ENCODE assay signal across 1 cellular context in the genomic region with DNA sequence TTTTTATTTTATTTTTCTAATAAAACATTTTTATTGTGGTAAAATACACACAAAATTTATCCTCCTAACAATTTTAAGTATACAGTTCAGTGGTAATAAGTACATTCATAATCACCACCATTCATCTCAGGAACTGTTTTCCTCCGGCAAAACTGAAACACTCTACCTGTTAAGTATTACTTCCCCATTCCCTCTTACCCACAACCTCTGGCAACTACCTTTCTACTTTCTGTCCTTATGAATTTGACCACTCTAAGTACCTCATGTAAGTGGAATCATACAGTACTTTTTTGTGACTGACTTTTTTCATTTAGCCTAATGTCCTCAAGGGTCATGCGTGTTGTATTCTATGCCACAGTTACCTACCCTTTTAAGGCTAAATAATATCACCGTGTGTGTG.
TF ChIP-seq lines count a peak whose summit lies in the region.

No MANE protein-coding gene starts in this region.

TF ChIP-seq in GM12878, 131 proteins besides CTCF, POLR2A, EP300 and RAD21 (continued from another document):
- TF ChIP-seq, protein P1, sequence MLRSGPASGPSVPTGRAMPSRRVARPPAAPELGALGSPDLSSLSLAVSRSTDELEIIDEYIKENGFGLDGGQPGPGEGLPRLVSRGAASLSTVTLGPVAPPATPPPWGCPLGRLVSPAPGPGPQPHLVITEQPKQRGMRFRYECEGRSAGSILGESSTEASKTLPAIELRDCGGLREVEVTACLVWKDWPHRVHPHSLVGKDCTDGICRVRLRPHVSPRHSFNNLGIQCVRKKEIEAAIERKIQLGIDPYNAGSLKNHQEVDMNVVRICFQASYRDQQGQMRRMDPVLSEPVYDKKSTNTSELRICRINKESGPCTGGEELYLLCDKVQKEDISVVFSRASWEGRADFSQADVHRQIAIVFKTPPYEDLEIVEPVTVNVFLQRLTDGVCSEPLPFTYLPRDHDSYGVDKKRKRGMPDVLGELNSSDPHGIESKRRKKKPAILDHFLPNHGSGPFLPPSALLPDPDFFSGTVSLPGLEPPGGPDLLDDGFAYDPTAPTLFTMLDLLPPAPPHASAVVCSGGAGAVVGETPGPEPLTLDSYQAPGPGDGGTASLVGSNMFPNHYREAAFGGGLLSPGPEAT (IDR thresholded peaks at IDR 0.05; ENCODE audit: low read depth) = peak; percentile 50; the same call in 1 of the 2 replicates
- TF ChIP-seq RAD51 (IDR thresholded peaks at IDR 0.05) = no peak
- TF ChIP-seq MTA2 (IDR thresholded peaks at IDR 0.05; ENCODE audit: low read depth) = peak; percentile 62; the same call in 1 of the 2 replicates
- TF ChIP-seq, protein P2, sequence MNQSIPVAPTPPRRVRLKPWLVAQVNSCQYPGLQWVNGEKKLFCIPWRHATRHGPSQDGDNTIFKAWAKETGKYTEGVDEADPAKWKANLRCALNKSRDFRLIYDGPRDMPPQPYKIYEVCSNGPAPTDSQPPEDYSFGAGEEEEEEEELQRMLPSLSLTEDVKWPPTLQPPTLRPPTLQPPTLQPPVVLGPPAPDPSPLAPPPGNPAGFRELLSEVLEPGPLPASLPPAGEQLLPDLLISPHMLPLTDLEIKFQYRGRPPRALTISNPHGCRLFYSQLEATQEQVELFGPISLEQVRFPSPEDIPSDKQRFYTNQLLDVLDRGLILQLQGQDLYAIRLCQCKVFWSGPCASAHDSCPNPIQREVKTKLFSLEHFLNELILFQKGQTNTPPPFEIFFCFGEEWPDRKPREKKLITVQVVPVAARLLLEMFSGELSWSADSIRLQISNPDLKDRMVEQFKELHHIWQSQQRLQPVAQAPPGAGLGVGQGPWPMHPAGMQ (IDR thresholded peaks at IDR 0.05; ENCODE audit: borderline replicate concordance) = no peak
- no peak for TF ChIP-seq TCF7 (IDR thresholded peaks at IDR 0.05; ENCODE audit: borderline replicate concordance)
- TF ChIP-seq, protein P3, sequence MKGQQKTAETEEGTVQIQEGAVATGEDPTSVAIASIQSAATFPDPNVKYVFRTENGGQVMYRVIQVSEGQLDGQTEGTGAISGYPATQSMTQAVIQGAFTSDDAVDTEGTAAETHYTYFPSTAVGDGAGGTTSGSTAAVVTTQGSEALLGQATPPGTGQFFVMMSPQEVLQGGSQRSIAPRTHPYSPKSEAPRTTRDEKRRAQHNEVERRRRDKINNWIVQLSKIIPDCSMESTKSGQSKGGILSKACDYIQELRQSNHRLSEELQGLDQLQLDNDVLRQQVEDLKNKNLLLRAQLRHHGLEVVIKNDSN (IDR thresholded peaks at IDR 0.05; ENCODE audit: borderline replicate concordance, extremely low read length, insufficient read depth, low read depth, low read length) = no peak
- peak; percentile 75 for TF ChIP-seq ZNF24 (IDR thresholded peaks at IDR 0.05)
- TF ChIP-seq, protein P4, sequence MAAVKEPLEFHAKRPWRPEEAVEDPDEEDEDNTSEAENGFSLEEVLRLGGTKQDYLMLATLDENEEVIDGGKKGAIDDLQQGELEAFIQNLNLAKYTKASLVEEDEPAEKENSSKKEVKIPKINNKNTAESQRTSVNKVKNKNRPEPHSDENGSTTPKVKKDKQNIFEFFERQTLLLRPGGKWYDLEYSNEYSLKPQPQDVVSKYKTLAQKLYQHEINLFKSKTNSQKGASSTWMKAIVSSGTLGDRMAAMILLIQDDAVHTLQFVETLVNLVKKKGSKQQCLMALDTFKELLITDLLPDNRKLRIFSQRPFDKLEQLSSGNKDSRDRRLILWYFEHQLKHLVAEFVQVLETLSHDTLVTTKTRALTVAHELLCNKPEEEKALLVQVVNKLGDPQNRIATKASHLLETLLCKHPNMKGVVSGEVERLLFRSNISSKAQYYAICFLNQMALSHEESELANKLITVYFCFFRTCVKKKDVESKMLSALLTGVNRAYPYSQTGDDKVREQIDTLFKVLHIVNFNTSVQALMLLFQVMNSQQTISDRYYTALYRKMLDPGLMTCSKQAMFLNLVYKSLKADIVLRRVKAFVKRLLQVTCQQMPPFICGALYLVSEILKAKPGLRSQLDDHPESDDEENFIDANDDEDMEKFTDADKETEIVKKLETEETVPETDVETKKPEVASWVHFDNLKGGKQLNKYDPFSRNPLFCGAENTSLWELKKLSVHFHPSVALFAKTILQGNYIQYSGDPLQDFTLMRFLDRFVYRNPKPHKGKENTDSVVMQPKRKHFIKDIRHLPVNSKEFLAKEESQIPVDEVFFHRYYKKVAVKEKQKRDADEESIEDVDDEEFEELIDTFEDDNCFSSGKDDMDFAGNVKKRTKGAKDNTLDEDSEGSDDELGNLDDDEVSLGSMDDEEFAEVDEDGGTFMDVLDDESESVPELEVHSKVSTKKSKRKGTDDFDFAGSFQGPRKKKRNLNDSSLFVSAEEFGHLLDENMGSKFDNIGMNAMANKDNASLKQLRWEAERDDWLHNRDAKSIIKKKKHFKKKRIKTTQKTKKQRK (IDR thresholded peaks at IDR 0.05; ENCODE audit: low read depth, low read length) = no peak
- no peak for TF ChIP-seq PAX5 (IDR thresholded peaks at IDR 0.05; ENCODE audit: borderline replicate concordance, low read depth, low read length)
- TF ChIP-seq EED (IDR thresholded peaks at IDR 0.05; ENCODE audit: low read depth) = no peak
- TF ChIP-seq NFYA (IDR thresholded peaks at IDR 0.05; ENCODE audit: borderline replicate concordance, low read depth, low read length) = no peak
- TF ChIP-seq SRF (IDR thresholded peaks at IDR 0.05; ENCODE audit: low read depth in 2 of 2, low read length in 2 of 2) = no peak
- TF ChIP-seq JUNB (IDR thresholded peaks at IDR 0.05) = peak; percentile 44
- no peak for TF ChIP-seq ZNF207 (IDR thresholded peaks at IDR 0.05; ENCODE audit: borderline replicate concordance)
- 0 out of 2 replicates have a peak, but pooled peaks have one; percentile 10 for TF ChIP-seq BCL11A (IDR thresholded peaks at IDR 0.05; ENCODE audit: low read depth, low read length)
- no peak for TF ChIP-seq ZNF274 (IDR thresholded peaks at IDR 0.05; ENCODE audit: insufficient read depth, insufficient read length)
- no peak for TF ChIP-seq NRF1 (conservative IDR thresholded peaks at IDR 0.05; ENCODE audit: low read depth, low read length)
- no peak for TF ChIP-seq FOS (IDR thresholded peaks at IDR 0.05; ENCODE audit: borderline replicate concordance, extremely low read depth, insufficient read length)
- peak; percentile 43; the same call in 1 of the 2 replicates for TF ChIP-seq RUNX3 (IDR thresholded peaks at IDR 0.05; ENCODE audit: low read length)
- TF ChIP-seq EZH2 (IDR thresholded peaks at IDR 0.05; ENCODE audit: borderline replicate concordance, control insufficient read depth, low read depth, low read length) = no peak
- no peak for TF ChIP-seq FOXM1 (IDR thresholded peaks at IDR 0.05; ENCODE audit: low read depth, low read length)
- 0 out of 2 replicates have a peak, but pooled peaks have one; percentile 22 for TF ChIP-seq NFIC (IDR thresholded peaks at IDR 0.05; ENCODE audit: low read depth, low read length)
- no peak for TF ChIP-seq SP1 (IDR thresholded peaks at IDR 0.05; ENCODE audit: low read depth, low read length)
- TF ChIP-seq IKZF1 (conservative IDR thresholded peaks at IDR 0.05) = peak; percentile 47
- TF ChIP-seq CREM (IDR thresholded peaks at IDR 0.05; ENCODE audit: low read depth) = 0 out of 2 replicates have a peak, but pooled peaks have one; percentile 23
- TF ChIP-seq, protein P5, sequence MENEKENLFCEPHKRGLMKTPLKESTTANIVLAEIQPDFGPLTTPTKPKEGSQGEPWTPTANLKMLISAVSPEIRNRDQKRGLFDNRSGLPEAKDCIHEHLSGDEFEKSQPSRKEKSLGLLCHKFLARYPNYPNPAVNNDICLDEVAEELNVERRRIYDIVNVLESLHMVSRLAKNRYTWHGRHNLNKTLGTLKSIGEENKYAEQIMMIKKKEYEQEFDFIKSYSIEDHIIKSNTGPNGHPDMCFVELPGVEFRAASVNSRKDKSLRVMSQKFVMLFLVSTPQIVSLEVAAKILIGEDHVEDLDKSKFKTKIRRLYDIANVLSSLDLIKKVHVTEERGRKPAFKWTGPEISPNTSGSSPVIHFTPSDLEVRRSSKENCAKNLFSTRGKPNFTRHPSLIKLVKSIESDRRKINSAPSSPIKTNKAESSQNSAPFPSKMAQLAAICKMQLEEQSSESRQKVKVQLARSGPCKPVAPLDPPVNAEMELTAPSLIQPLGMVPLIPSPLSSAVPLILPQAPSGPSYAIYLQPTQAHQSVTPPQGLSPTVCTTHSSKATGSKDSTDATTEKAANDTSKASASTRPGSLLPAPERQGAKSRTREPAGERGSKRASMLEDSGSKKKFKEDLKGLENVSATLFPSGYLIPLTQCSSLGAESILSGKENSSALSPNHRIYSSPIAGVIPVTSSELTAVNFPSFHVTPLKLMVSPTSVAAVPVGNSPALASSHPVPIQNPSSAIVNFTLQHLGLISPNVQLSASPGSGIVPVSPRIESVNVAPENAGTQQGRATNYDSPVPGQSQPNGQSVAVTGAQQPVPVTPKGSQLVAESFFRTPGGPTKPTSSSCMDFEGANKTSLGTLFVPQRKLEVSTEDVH (IDR thresholded peaks at IDR 0.05; ENCODE audit: low read depth, partially characterized antibody) = no peak
TF ChIP-seq in GM12878: peak in this region for 10.
